19 cellular contexts compared by ENCODE assay signal in genomic region chr3:52140000-52140399, GRCh38.
"Had no signal": no experiment of that assay in that cellular context is flagged by ENCODE, and none has a peak within 500 bp of the region (broad histone marks: within the 10 kb centered on the region; RNA-seq: fewer than 3 reads in every experiment).

No MANE protein-coding gene starts in this region.

- ATAC-seq: activated CD4-positive, CD25-positive, alpha-beta regulatory T cell treated with anti-CD3 and anti-CD28 coated beads, Interleukin-2, amount 50 U/mL, for 24 hours; activated naive CD8-positive, alpha-beta T cell treated with anti-CD3 and anti-CD28 coated beads, Interleukin-2, amount 50 U/mL, for 24 hours; activated T-cell treated with anti-CD3 and anti-CD28 coated beads, Interleukin-2, amount 50 U/mL, for 72 hours; body of pancreas; effector memory CD8-positive, alpha-beta T cell; esophagus mucosa; left colon; lower lobe of right lung; mucosa of descending colon had no signal

- DNase-seq: activated CD4-positive, alpha-beta memory T cell treated with anti-CD3 and anti-CD28 coated beads, Interleukin-2, amount 10 ng/mL, durations not matched to agents 7 days and 5 days; activated CD4-positive, alpha-beta T cell treated with anti-CD3 and anti-CD28 coated beads, Interleukin-2, amount 10 ng/mL, durations not matched to agents 24 days and 14 days; activated effector memory CD4-positive, alpha-beta T cell treated with Interleukin-2 at 50 U/mL for 16 hours; activated naive CD8-positive, alpha-beta T cell treated with anti-CD3 and anti-CD28 coated beads, Interleukin-2, amount 50 U/mL, for 24 hours; activated T-cell treated with anti-CD3 and anti-CD28 coated beads, Interleukin-2, amount 50 U/mL, for 72 hours; body of pancreas; caudate nucleus; effector memory CD8-positive, alpha-beta T cell; islet precursor cell; left colon; lower lobe of right lung; mesendoderm; mucosa of descending colon; naive B cell; nucleus accumbens; stimulated activated CD4-positive, alpha-beta T cell treated with anti-CD3 and anti-CD28 coated beads, Interleukin-4, amount 100 ng/mL, for 1 hour; stimulated activated naive CD4-positive, alpha-beta T cell had no signal
